In the genomic region with DNA sequence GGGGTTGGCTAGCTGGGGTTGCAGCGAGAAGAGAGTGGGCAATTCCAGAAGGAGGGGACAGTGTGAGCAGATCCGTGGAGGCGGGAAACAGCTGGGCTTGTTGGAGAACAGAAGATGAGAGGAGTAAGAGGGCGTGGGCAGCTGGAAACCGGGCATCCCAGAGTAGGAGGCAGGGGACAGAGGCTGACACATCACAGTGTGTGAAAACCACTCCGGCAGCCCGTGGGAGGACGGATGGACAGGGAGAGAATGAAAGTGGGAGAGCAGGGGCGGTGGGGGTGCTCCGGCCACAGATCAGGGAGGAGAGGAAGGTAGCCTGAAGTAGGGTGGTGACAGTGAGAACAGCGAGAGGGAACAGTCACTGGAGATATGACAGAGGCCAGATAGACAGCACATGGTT, we compare ENCODE assay signal across 17 cellular contexts. TPM values are rescaled to one million over a fixed set of nuclear protein-coding genes. Genes with fewer than 3 reads are reported as not detected.
DNase-seq lines count a peak whose midpoint lies in the region; TF ChIP-seq lines count a peak whose summit lies in the region.
"Had no signal": no experiment of that assay in that cellular context is flagged by ENCODE, and none has a peak within 500 bp of the region (broad histone marks: within the 10 kb centered on the region; RNA-seq: fewer than 3 reads in every experiment).

No MANE protein-coding gene starts in this region.

- no peaks in the 10 kb centered on the region for H3K79me2 ChIP-seq in PC-9 (ENCODE audit: low read depth)

- H4K20me1 ChIP-seq in PC-9 (ENCODE audit: insufficient read depth), result no peaks in the 10 kb centered on the region

- H3K9me3 ChIP-seq in HEK293 (ENCODE audit: control insufficient read depth, insufficient read depth, low read depth, low read length) (no peaks in the 10 kb centered on the region), PC-9 (ENCODE audit: insufficient read depth, low read depth) (no peaks in the 10 kb centered on the region)
- H3K9me3 ChIP-seq: BE2C had no signal

- DNase-seq in PC-9 (no peak), hepatic stellate cell (ENCODE audit: low spot score) (peak; percentile 34), progenitor cell of endocrine pancreas (ENCODE audit: low spot score, unreplicated experiment) (no peak), COLO668 (lab: John Stamatoyannopoulos, UW; ENCODE audit: unreplicated experiment) (no peak), retina (no peak), H7 (no peak)
- DNase-seq in activated naive CD4-positive, alpha-beta T cell (lab: John Stamatoyannopoulos, UW), result no peak
- DNase-seq: BE2C; CD4-positive, alpha-beta memory T cell; Karpas-422; NCI-H1417 treated with DMSO at 0.1 percent for 48 hours; NCI-H2029; NCI-H510A; NCI-H82; SHP77 had no signal

- no peak for TF ChIP-seq CTCF in HEK293 (tag by site-specific recombination; IDR thresholded peaks at IDR 0.05)
- TF ChIP-seq CTCF in PC-9 (conservative IDR thresholded peaks at IDR 0.05), result no peak
- no peak for TF ChIP-seq CTCF in progenitor cell of endocrine pancreas (IDR thresholded peaks at IDR 0.05; ENCODE audit: unreplicated experiment)

- peak overlapping the region; percentile 9 for H3K27ac Mint-ChIP-seq in progenitor cell of endocrine pancreas
- H3K27ac Mint-ChIP-seq: CD4-positive, alpha-beta memory T cell; GM23338 had no signal

- H3K27ac ChIP-seq in HEK293 (ENCODE audit: extremely low read depth, low read depth, low read length) (no peak overlapping the region), PC-9 (no peak overlapping the region)

- BruUV-seq in PC-9 (replicated peaks; lab: Mats Ljungman, UMichigan), result no TSS peak

- no peaks in the 10 kb centered on the region for H3K27me3 ChIP-seq in PC-9 (ENCODE audit: insufficient read depth, low read depth)
- H3K27me3 ChIP-seq in H7 (ENCODE audit: control insufficient read depth, insufficient read depth, low read length), result peaks cover 2% of the 10 kb centered on the region; the same call in 1 of the 2 replicates
- H3K27me3 ChIP-seq: BE2C had no signal

- no peaks in the 10 kb centered on the region for H3K36me3 ChIP-seq in HEK293 (ENCODE audit: control insufficient read depth in 2 of 2, insufficient read depth in 1 of 2, low read length in 2 of 2)
- no peaks in the 10 kb centered on the region for H3K36me3 ChIP-seq in PC-9 (ENCODE audit: low read depth)
- no peaks in the 10 kb centered on the region for H3K36me3 ChIP-seq in H7 (replicated peaks; ENCODE audit: control insufficient read depth, insufficient read depth, low read length)
- H3K36me3 ChIP-seq: BE2C had no signal

- H3K4me3 Mint-ChIP-seq in progenitor cell of endocrine pancreas (ENCODE audit: low read depth), result no peak overlapping the region
- H3K4me3 Mint-ChIP-seq: CD4-positive, alpha-beta memory T cell; GM23338 had no signal

- POLR2A ChIA-PET in HEK293 (lab: Yijun Ruan, JAX), result no interaction called here
- POLR2A ChIA-PET in PC-9 (lab: Charles Lee; ENCODE audit: unreplicated experiment), result no interaction called here

- intact Hi-C loops in PC-9 (cut with micrococcal nuclease; ENCODE audit: unreplicated experiment), result no loop called here

- CTCF ChIA-PET in HEK293 (lab: Yijun Ruan, JAX), result interaction anchor here (0.7 to 1.3 kb wide), 4 partner anchors 9 to 288 kb away, joined by 3 to 9 read pairs (median 4); no protein-coding TSS in a partner anchor
- CTCF ChIA-PET in PC-9 (lab: Charles Lee), result no interaction called here

- no peaks in the 10 kb centered on the region for H3K9me3 Mint-ChIP-seq in progenitor cell of endocrine pancreas (ENCODE audit: low read depth)
- H3K9me3 Mint-ChIP-seq: GM23338 had no signal

- H3K9me2 ChIP-seq in PC-9 (ENCODE audit: insufficient read depth), result no peaks in the 10 kb centered on the region

- H3K4me1 ChIP-seq in HEK293 (ENCODE audit: control insufficient read depth, insufficient read depth, low read length) (no peaks in the 10 kb centered on the region), PC-9 (replicated peaks; ENCODE audit: insufficient read depth) (no peaks in the 10 kb centered on the region)
- H3K4me1 ChIP-seq: BE2C had no signal

- H2AFZ ChIP-seq in PC-9, result 0 out of 2 replicates have a peak overlapping the region, but pooled peaks have one; percentile 32
- H2AFZ ChIP-seq: GM23338 had no signal

- no peak overlapping the region for H3K4me3 ChIP-seq in HEK293 (ENCODE audit: low read depth, low read length)
- H3K4me3 ChIP-seq in PC-9, result no peak overlapping the region
- H3K4me3 ChIP-seq in H7 (ENCODE audit: insufficient read depth, low read depth, low read length), result no peak overlapping the region
- H3K4me3 ChIP-seq: GM23338 had no signal

- peaks cover 19% of the 10 kb centered on the region for H3K27me3 Mint-ChIP-seq in progenitor cell of endocrine pancreas

- H3F3A ChIP-seq in PC-9 (ENCODE audit: insufficient read depth, low read depth), result no peaks in the 10 kb centered on the region; the same call in 1 of the 2 replicates

- no peaks in the 10 kb centered on the region for H3K4me1 Mint-ChIP-seq in progenitor cell of endocrine pancreas (ENCODE audit: low read depth)

- no peaks in the 10 kb centered on the region for H3K36me3 Mint-ChIP-seq in progenitor cell of endocrine pancreas (ENCODE audit: insufficient read depth)
- H3K36me3 Mint-ChIP-seq: CD4-positive, alpha-beta memory T cell had no signal

- no peak overlapping the region for H3K4me2 ChIP-seq in PC-9
- H3K4me2 ChIP-seq: GM23338 had no signal

TF ChIP-seq in HEK293, 187 proteins besides CTCF, POLR2A, EP300 and RAD21:
- TF ChIP-seq, protein P1, sequence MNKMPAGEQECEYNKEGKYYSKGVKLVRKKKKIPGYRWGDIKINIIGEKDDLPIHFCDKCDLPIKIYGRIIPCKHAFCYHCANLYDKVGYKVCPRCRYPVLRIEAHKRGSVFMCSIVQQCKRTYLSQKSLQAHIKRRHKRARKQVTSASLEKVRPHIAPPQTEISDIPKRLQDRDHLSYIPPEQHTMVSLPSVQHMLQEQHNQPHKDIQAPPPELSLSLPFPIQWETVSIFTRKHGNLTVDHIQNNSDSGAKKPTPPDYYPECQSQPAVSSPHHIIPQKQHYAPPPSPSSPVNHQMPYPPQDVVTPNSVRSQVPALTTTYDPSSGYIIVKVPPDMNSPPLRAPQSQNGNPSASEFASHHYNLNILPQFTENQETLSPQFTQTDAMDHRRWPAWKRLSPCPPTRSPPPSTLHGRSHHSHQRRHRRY (tag by site-specific recombination; IDR thresholded peaks at IDR 0.05), result no peak
- TF ChIP-seq EGR2 (tag by site-specific recombination; IDR thresholded peaks at IDR 0.05; ENCODE audit: low read depth) (peak; percentile 99), ZNF341 (tag by site-specific recombination; IDR thresholded peaks at IDR 0.05; ENCODE audit: low read depth) (peak; percentile 24; the same call in 1 of the 2 replicates), ZNF114 (tag by site-specific recombination; IDR thresholded peaks at IDR 0.05) (no peak), ZFHX2 (tag by site-specific recombination; conservative IDR thresholded peaks at IDR 0.05) (peak; percentile 99)
- TF ChIP-seq, protein P2, sequence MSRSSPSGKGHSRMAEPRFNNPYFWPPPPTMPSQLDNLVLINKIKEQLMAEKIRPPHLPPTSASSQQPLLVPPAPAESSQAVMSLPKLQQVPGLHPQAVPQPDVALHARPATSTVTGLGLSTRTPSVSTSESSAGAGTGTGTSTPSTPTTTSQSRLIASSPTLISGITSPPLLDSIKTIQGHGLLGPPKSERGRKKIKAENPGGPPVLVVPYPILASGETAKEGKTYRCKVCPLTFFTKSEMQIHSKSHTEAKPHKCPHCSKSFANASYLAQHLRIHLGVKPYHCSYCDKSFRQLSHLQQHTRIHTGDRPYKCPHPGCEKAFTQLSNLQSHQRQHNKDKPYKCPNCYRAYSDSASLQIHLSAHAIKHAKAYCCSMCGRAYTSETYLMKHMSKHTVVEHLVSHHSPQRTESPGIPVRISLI (tag by site-specific recombination; IDR thresholded peaks at IDR 0.05), result no peak

RNA-seq across cellular contexts. Expression of a gene that starts 8.3 kb away (rescaled TPM):
- total RNA-seq in PC-9 (2021) (328 and 359 TPM in 2 replicates), progenitor cell of endocrine pancreas (143 and 144 TPM in 2 replicates)
- total RNA-seq in H7 (2014; rRNA removed; shearing (Covaris generic)), result 185 and 231 TPM in 2 replicates

RNA-seq across cellular contexts. Expression of a gene that starts 26.7 kb away (rescaled TPM):
- total RNA-seq in PC-9 (2021) (not detected in 2 replicates), progenitor cell of endocrine pancreas (not detected in 2 replicates)
- total RNA-seq in H7 (2014; rRNA removed; shearing (Covaris generic)), result not detected in 2 replicates
- total RNA-seq: CD4-positive, alpha-beta memory T cell had no signal
